8 cellular contexts compared by ENCODE assay signal in genomic region chr12:12009749-12010276, GRCh38.
DNase-seq lines count a peak whose midpoint lies in the region; ATAC-seq and TF ChIP-seq lines count a peak whose summit lies in the region.
"Not testable (repeated sequence)": the region's sequence is repeated elsewhere in the genome, so short reads cannot be mapped to it uniquely, and the experiment has no call there.

No MANE protein-coding gene starts in this region.

- peaks cover 15% of the 10 kb centered on the region for H3K79me1 ChIP-seq in trophoblast cell (ENCODE audit: low read length)

- H3K4me3 ChIP-seq in CD4-positive, alpha-beta memory T cell (ENCODE audit: low read length in 2 of 2) = peak overlapping the region in 1 of 2 donors; percentile 51
- not testable (repeated sequence) for H3K4me3 ChIP-seq in PC-9; brain microvascular endothelial cell (ENCODE audit: low read depth, low read length); trophoblast cell (ENCODE audit: low read depth, low read length)
- H3K4me3 ChIP-seq in left ventricle myocardium inferior (peak overlapping the region; percentile 44), stomach (peak overlapping the region; percentile 9 to 29 (median 18))

- H3K27ac ChIP-seq in CD4-positive, alpha-beta memory T cell (ENCODE audit: low read depth, low read length) = peak overlapping the region; percentile 75
- H3K27ac ChIP-seq in PC-9 (peak overlapping the region; percentile 94), brain microvascular endothelial cell (peak overlapping the region; percentile 48), stomach (peak overlapping the region in 1 of 5 donors; percentile 50)
- not testable (repeated sequence) for H3K27ac ChIP-seq in left ventricle myocardium inferior (replicated peaks); trophoblast cell (ENCODE audit: low read depth, low read length)

- not testable (repeated sequence) for H3K36me3 ChIP-seq in CD4-positive, alpha-beta memory T cell (ENCODE audit: insufficient read depth, low read length); PC-9 (ENCODE audit: low read depth); brain microvascular endothelial cell (replicated peaks); left ventricle myocardium inferior; trophoblast cell (ENCODE audit: control insufficient read depth in 1 of 2, insufficient read depth in 2 of 2, low read length in 2 of 2); stomach

- not testable (repeated sequence) for TF ChIP-seq POLR2A in stomach (IDR thresholded peaks at IDR 0.05)

- not testable (repeated sequence) for H3K9me3 Mint-ChIP-seq in CD4-positive, alpha-beta memory T cell; activated CD8-positive, alpha-beta memory T cell treated with anti-CD3 and anti-CD28 coated beads, Interleukin-2, amount 10 ng/mL, durations not matched to agents 7 days and 5 days (ENCODE audit: low read depth)

- not testable (repeated sequence) for H3K9me3 ChIP-seq in CD4-positive, alpha-beta memory T cell (ENCODE audit: control insufficient read depth in 1 of 2, low read length in 2 of 2); PC-9 (ENCODE audit: insufficient read depth, low read depth); left ventricle myocardium inferior (replicated peaks); trophoblast cell (ENCODE audit: insufficient read depth, low read depth, low read length); stomach

- TF ChIP-seq CTCF in PC-9 (conservative IDR thresholded peaks at IDR 0.05); brain microvascular endothelial cell (IDR thresholded peaks at IDR 0.05; ENCODE audit: low read depth, low read length, missing control alignments); left ventricle myocardium inferior (IDR thresholded peaks at IDR 0.05; ENCODE audit: borderline replicate concordance); stomach (IDR thresholded peaks at IDR 0.05): not testable (repeated sequence)

- in situ Hi-C loops in brain microvascular endothelial cell (cut with HindIII; ENCODE audit: low pct_ligation_motif_present, low sequenced_read_pairs) = not testable (repeated sequence)

- H2BK12ac ChIP-seq in trophoblast cell (ENCODE audit: low read length) = peak overlapping the region; percentile 41

- not testable (repeated sequence) for H4K91ac ChIP-seq in trophoblast cell (ENCODE audit: low read depth, low read length)

- H3K18ac ChIP-seq in trophoblast cell (ENCODE audit: low read length) = not testable (repeated sequence)

- not testable (repeated sequence) for H4K8ac ChIP-seq in trophoblast cell (ENCODE audit: low read depth, low read length)

- peak overlapping the region in 7 of 8 donors; percentile 70 to 89 (median 83) for H3K4me3 Mint-ChIP-seq in CD4-positive, alpha-beta memory T cell
- peak overlapping the region; percentile 65 for H3K4me3 Mint-ChIP-seq in activated CD8-positive, alpha-beta memory T cell treated with anti-CD3 and anti-CD28 coated beads, Interleukin-2, amount 10 ng/mL, durations not matched to agents 7 days and 5 days

- intact Hi-C loops in CD4-positive, alpha-beta memory T cell (cut with micrococcal nuclease) = loop anchor here (1.0 to 10.0 kb wide), 11 partner anchors 12 to 1798 kb away; partner anchors contain the start of gene GABARAPL1
- intact Hi-C loops in PC-9 (cut with micrococcal nuclease; ENCODE audit: unreplicated experiment) = loop anchor here (1.0 to 10.0 kb wide), 6 partner anchors 51 to 429 kb away; partner anchors contain the start of gene ETV6
- intact Hi-C loops in left ventricle myocardium inferior (cut with micrococcal nuclease); stomach (cut with DNase I; ENCODE audit: low total_unique reads): not testable (repeated sequence)

- not testable (repeated sequence) for H3K4ac ChIP-seq in trophoblast cell (ENCODE audit: low read depth, low read length)

- not testable (repeated sequence) for TF ChIP-seq EP300 in stomach (IDR thresholded peaks at IDR 0.05)

- H4K12ac ChIP-seq in trophoblast cell (ENCODE audit: low read depth, low read length) = not testable (repeated sequence)

- H3K23ac ChIP-seq in trophoblast cell (ENCODE audit: low read length) = not testable (repeated sequence)

- peak overlapping the region; percentile 95 to 99 (median 97) for H3K27ac Mint-ChIP-seq in CD4-positive, alpha-beta memory T cell
- H3K27ac Mint-ChIP-seq in activated CD8-positive, alpha-beta memory T cell treated with anti-CD3 and anti-CD28 coated beads, Interleukin-2, amount 10 ng/mL, durations not matched to agents 7 days and 5 days = peak overlapping the region; percentile 84

- peak overlapping the region; percentile 69 for H3K4me2 ChIP-seq in PC-9
- not testable (repeated sequence) for H3K4me2 ChIP-seq in trophoblast cell (ENCODE audit: low read length)

- POLR2A ChIA-PET in CD4-positive, alpha-beta memory T cell (lab: Charles Lee; ENCODE audit: partially characterized antibody) = interaction anchor here (0.7 to 4.6 kb wide), 37 partner anchors 10 to 712 kb away, joined by 3 to 72 read pairs (median 4); partner anchors contain the start of genes BORCS5 and ETV6
- POLR2A ChIA-PET in PC-9 (lab: Charles Lee; ENCODE audit: unreplicated experiment) = interaction anchor here (0.6 to 0.8 kb wide), 10 partner anchors 22 to 430 kb away, joined by 3 to 19 read pairs (median 4); partner anchors contain the start of gene ETV6

- peaks cover 61% of the 10 kb centered on the region for H3K4me1 ChIP-seq in CD4-positive, alpha-beta memory T cell (ENCODE audit: insufficient read depth, low read length)
- H3K4me1 ChIP-seq in PC-9 (replicated peaks; ENCODE audit: insufficient read depth) = peaks cover 45% of the 10 kb centered on the region
- H3K4me1 ChIP-seq in left ventricle myocardium inferior = not testable (repeated sequence)
- peaks cover 16 to 33% of the 10 kb centered on the region in 2 experiments for H3K4me1 ChIP-seq in trophoblast cell (ENCODE audit: control insufficient read depth in 1 of 2, insufficient read depth in 2 of 2, low read length in 2 of 2)
- peaks cover 10 to 29% (median 14%) of the 10 kb centered on the region in 4 donors for H3K4me1 ChIP-seq in stomach

- not testable (repeated sequence) for H3K27me3 Mint-ChIP-seq in CD4-positive, alpha-beta memory T cell; activated CD8-positive, alpha-beta memory T cell treated with anti-CD3 and anti-CD28 coated beads, Interleukin-2, amount 10 ng/mL, durations not matched to agents 7 days and 5 days

- H2BK5ac ChIP-seq in trophoblast cell (ENCODE audit: low read depth, low read length, poor library complexity) = not testable (repeated sequence)

- H3K9ac ChIP-seq in trophoblast cell (ENCODE audit: low read length) = not testable (repeated sequence)

- not testable (repeated sequence) for H4K20me1 ChIP-seq in PC-9 (ENCODE audit: insufficient read depth)

- H3K9me2 ChIP-seq in PC-9 (ENCODE audit: insufficient read depth) = not testable (repeated sequence)

- not testable (repeated sequence) for H2AK5ac ChIP-seq in trophoblast cell (ENCODE audit: low read length)

- CTCF ChIA-PET in CD4-positive, alpha-beta memory T cell (lab: Charles Lee; ENCODE audit: partially characterized antibody) = interaction anchor here (0.7 to 5.5 kb wide), 18 partner anchors 10 to 429 kb away, joined by 3 to 87 read pairs (median 6); no protein-coding TSS in a partner anchor
- CTCF ChIA-PET in PC-9 (lab: Charles Lee) = interaction anchor here (0.6 to 2.5 kb wide), 6 partner anchors 8 to 360 kb away, joined by 4 to 14 read pairs (median 7); partner anchors contain the start of gene ETV6
- CTCF ChIA-PET in activated CD8-positive, alpha-beta memory T cell treated with anti-CD3 and anti-CD28 coated beads, Interleukin-2, amount 10 ng/mL, durations not matched to agents 7 days and 5 days (lab: Charles Lee) = interaction anchor here (0.8 to 4.7 kb wide), 13 partner anchors 9 to 464 kb away, joined by 3 to 35 read pairs (median 4); partner anchors contain the start of gene ETV6

- H3K79me2 ChIP-seq in PC-9 (ENCODE audit: low read depth); trophoblast cell (ENCODE audit: control insufficient read depth, insufficient read depth, low read length, poor library complexity): not testable (repeated sequence)

- ATAC-seq in HG03045 (IDR thresholded peaks at IDR 0.05; ENCODE audit: unreplicated experiment) = peak; percentile 8
- peak; percentile 2 for ATAC-seq in activated CD8-positive, alpha-beta memory T cell treated with anti-CD3 and anti-CD28 coated beads, Interleukin-2, amount 10 ng/mL, durations not matched to agents 7 days and 5 days

- H2BK120ac ChIP-seq in trophoblast cell (ENCODE audit: insufficient read depth, low read length, poor library complexity) = peak overlapping the region; percentile 1

- not testable (repeated sequence) for BruUV-seq in PC-9 (replicated peaks; lab: Mats Ljungman, UMichigan)

- not testable (repeated sequence) for H3K14ac ChIP-seq in trophoblast cell (ENCODE audit: low read length)

- H3K36me3 Mint-ChIP-seq in CD4-positive, alpha-beta memory T cell = not testable (repeated sequence)
- peaks cover 10% of the 10 kb centered on the region for H3K36me3 Mint-ChIP-seq in activated CD8-positive, alpha-beta memory T cell treated with anti-CD3 and anti-CD28 coated beads, Interleukin-2, amount 10 ng/mL, durations not matched to agents 7 days and 5 days

- peaks cover 59 to 91% (median 81%) of the 10 kb centered on the region in 4 donors for H3K4me1 Mint-ChIP-seq in CD4-positive, alpha-beta memory T cell
- H3K4me1 Mint-ChIP-seq in activated CD8-positive, alpha-beta memory T cell treated with anti-CD3 and anti-CD28 coated beads, Interleukin-2, amount 10 ng/mL, durations not matched to agents 7 days and 5 days = peaks cover 69% of the 10 kb centered on the region

- H3K27me3 ChIP-seq in CD4-positive, alpha-beta memory T cell (ENCODE audit: insufficient read depth, low read length); PC-9 (ENCODE audit: insufficient read depth, low read depth); brain microvascular endothelial cell (replicated peaks); left ventricle myocardium inferior (ENCODE audit: low read depth); trophoblast cell (ENCODE audit: insufficient read depth, low read length); stomach: not testable (repeated sequence)

- WGBS in trophoblast cell (ENCODE audit: extremely low coverage, insufficient coverage, insufficient read length) = no CpG with 5 or more reads among the region's 6 CpGs
- 50 to 69% (median 59%) methylated on average over 6 of the region's 6 CpGs for WGBS in stomach, 5 donors

- DNase-seq in CD4-positive, alpha-beta memory T cell = peak in 1 of 5 donors; percentile 44
- DNase-seq in PC-9; activated CD8-positive, alpha-beta memory T cell treated with anti-CD3 and anti-CD28 coated beads, Interleukin-2, amount 10 ng/mL, durations not matched to agents 7 days and 5 days; brain microvascular endothelial cell; left ventricle myocardium inferior; trophoblast cell; stomach: not testable (repeated sequence)

- H3F3A ChIP-seq in PC-9 (ENCODE audit: insufficient read depth, low read depth) = peaks cover 28% of the 10 kb centered on the region

- H2AFZ ChIP-seq in PC-9; trophoblast cell (ENCODE audit: insufficient read depth, low read length, poor library complexity): not testable (repeated sequence)
